Comparison of ENCODE assay signal across 1 cellular context in genomic region chr2:217167531-217167930, GRCh38.
TF ChIP-seq lines count a peak whose summit lies in the region.

No MANE protein-coding gene starts in this region.

TF ChIP-seq in IMR-90, 13 proteins besides CTCF, POLR2A, EP300 and RAD21 (continued from another document):
- TF ChIP-seq NFE2L2 (IDR thresholded peaks at IDR 0.05; ENCODE audit: low read depth, low read length) (no peak), BHLHE40 (IDR thresholded peaks at IDR 0.05; ENCODE audit: low read depth, low read length) (no peak), MAZ (IDR thresholded peaks at IDR 0.05; ENCODE audit: borderline replicate concordance, low read depth, low read length) (no peak), CEBPB (IDR thresholded peaks at IDR 0.05; ENCODE audit: low read depth, low read length) (no peak), RCOR1 (IDR thresholded peaks at IDR 0.05; ENCODE audit: insufficient replicate concordance, low read length) (no peak)
TF ChIP-seq in IMR-90: peak in this region for 0.
